Comparison of ENCODE assay signal across 22 cellular contexts in the genomic region with DNA sequence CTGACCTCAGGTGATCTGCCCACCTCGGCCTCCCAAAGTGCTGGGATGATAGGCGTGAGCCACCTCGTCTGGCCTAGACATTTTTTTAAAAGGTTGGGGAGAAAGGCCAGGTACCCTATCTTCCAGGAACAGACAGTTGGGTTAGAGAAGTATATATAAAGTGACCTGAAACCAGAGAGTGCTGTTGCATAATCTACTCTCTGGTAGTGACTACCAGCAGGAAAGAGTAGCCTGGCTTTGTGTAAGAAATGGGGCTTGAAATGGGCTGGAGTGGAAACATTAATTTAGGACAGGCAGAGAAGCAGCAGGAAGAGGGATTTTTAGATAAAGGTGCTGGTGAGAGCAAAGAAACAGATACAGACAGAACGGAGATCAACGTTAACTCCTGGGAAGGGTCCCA.
A peak's percentile ranks its signal among the peaks of the same experiment; 100 is the strongest.
DNase-seq lines count a peak whose midpoint lies in the region; TF ChIP-seq lines count a peak whose summit lies in the region.
"Had no signal": no experiment of that assay in that cellular context is flagged by ENCODE, and none has a peak within 500 bp of the region (broad histone marks: within the 10 kb centered on the region; RNA-seq: fewer than 3 reads in every experiment).

No MANE protein-coding gene starts in this region.

- H3K4me1 ChIP-seq in GM23248 (ENCODE audit: insufficient read depth) (peaks cover 21% of the 10 kb centered on the region), stomach (peaks cover 0 to 30% (median 3%) of the 10 kb centered on the region in 4 donors)
- H3K4me1 ChIP-seq: A549 had no signal

- H3K9me2 ChIP-seq in GM23248 (ENCODE audit: insufficient read depth) = no peaks in the 10 kb centered on the region

- no peaks in the 10 kb centered on the region for H3K4me1 Mint-ChIP-seq in activated naive CD4-positive, alpha-beta T cell treated with anti-CD3 and anti-CD28 coated beads for 36 hours (ENCODE audit: low read depth)
- H3K4me1 Mint-ChIP-seq in nephron progenitor cell = peaks cover 71% of the 10 kb centered on the region
- H3K4me1 Mint-ChIP-seq: activated CD4-positive, alpha-beta T cell treated with anti-CD3 and anti-CD28 coated beads, Interleukin-2, amount 10 ng/mL, durations not matched to agents 24 days and 14 days; stimulated activated effector memory CD8-positive, alpha-beta T cell treated with anti-CD3 and anti-CD28 coated beads, Interleukin-12 subunit alpha, Interleukin-12 subunit beta, amount 100 ng/mL, for 72 hours had no signal

- H3K4me3 Mint-ChIP-seq in activated naive CD4-positive, alpha-beta T cell treated with anti-CD3 and anti-CD28 coated beads for 36 hours = no peak overlapping the region
- H3K4me3 Mint-ChIP-seq in nephron progenitor cell = no peak overlapping the region
- H3K4me3 Mint-ChIP-seq: activated CD4-positive, alpha-beta T cell treated with anti-CD3 and anti-CD28 coated beads, Interleukin-2, amount 10 ng/mL, durations not matched to agents 24 days and 14 days; activated naive CD8-positive, alpha-beta T cell; activated T-helper 1 cell treated with anti-CD3 and anti-CD28 coated beads, Interleukin-12 subunit alpha, Interleukin-12 subunit beta, Interleukin-2, Interleukin-4 antibody, amounts not matched to agents 30 ng/mL and 10 ng/mL and 1 ng/mL, durations not matched to agents 14 hours and 24 hours and 36 hours; neural crest cell; stimulated activated effector memory CD8-positive, alpha-beta T cell treated with anti-CD3 and anti-CD28 coated beads, Interleukin-12 subunit alpha, Interleukin-12 subunit beta, amount 100 ng/mL, for 72 hours had no signal

- no peaks in the 10 kb centered on the region for H3K9me3 Mint-ChIP-seq in activated naive CD4-positive, alpha-beta T cell treated with anti-CD3 and anti-CD28 coated beads for 36 hours
- peaks cover 4% of the 10 kb centered on the region for H3K9me3 Mint-ChIP-seq in nephron progenitor cell
- H3K9me3 Mint-ChIP-seq: activated T-helper 1 cell treated with anti-CD3 and anti-CD28 coated beads, Interleukin-12 subunit alpha, Interleukin-12 subunit beta, Interleukin-2, Interleukin-4 antibody, amounts not matched to agents 30 ng/mL and 10 ng/mL and 1 ng/mL, durations not matched to agents 14 hours and 24 hours and 36 hours; neural crest cell; stimulated activated effector memory CD8-positive, alpha-beta T cell treated with anti-CD3 and anti-CD28 coated beads, Interleukin-12 subunit alpha, Interleukin-12 subunit beta, amount 100 ng/mL, for 72 hours had no signal

- in situ Hi-C loops in GM23248 (cut with MboI) = no loop called here

- DNase-seq in activated naive CD4-positive, alpha-beta T cell treated with anti-CD3 and anti-CD28 coated beads for 36 hours = no peak
- DNase-seq in activated naive CD4-positive, alpha-beta T cell treated with anti-CD3 and anti-CD28 coated beads, Interleukin-2, amount 50 U/mL, for 16 hours = no peak
- no peak for DNase-seq in WERI-Rb-1
- no peak for DNase-seq in nephron progenitor cell
- no peak for DNase-seq in H7
- no peak for DNase-seq in head of caudate nucleus
- DNase-seq in GM23248 = no peak
- DNase-seq in stomach = no peak
- DNase-seq: activated CD4-positive, alpha-beta T cell treated with anti-CD3 and anti-CD28 coated beads, Interleukin-2, amount 10 ng/mL, durations not matched to agents 24 days and 14 days; C1 segment of cervical spinal cord; Calu3; NCI-H1436; NCI-H69; PC-3; posterior cingulate gyrus; SHP77; stimulated activated CD4-positive, alpha-beta T cell treated with anti-CD3 and anti-CD28 coated beads, Interleukin-2, amount 100 ng/mL, for 24 hours had no signal

- TF ChIP-seq EP300 in stomach (IDR thresholded peaks at IDR 0.05) = no peak

- no peak overlapping the region for H2AFZ ChIP-seq in GM23248

- CTCF ChIA-PET in activated naive CD4-positive, alpha-beta T cell treated with anti-CD3 and anti-CD28 coated beads for 36 hours (lab: Charles Lee) = no interaction called here

- H3K27ac Mint-ChIP-seq in activated naive CD4-positive, alpha-beta T cell treated with anti-CD3 and anti-CD28 coated beads for 36 hours = peak overlapping the region; percentile 25
- H3K27ac Mint-ChIP-seq in nephron progenitor cell = peak overlapping the region; percentile 41
- H3K27ac Mint-ChIP-seq: activated CD4-positive, alpha-beta T cell treated with anti-CD3 and anti-CD28 coated beads, Interleukin-2, amount 10 ng/mL, durations not matched to agents 24 days and 14 days; activated naive CD8-positive, alpha-beta T cell; activated T-helper 1 cell treated with anti-CD3 and anti-CD28 coated beads, Interleukin-12 subunit alpha, Interleukin-12 subunit beta, Interleukin-2, Interleukin-4 antibody, amounts not matched to agents 30 ng/mL and 10 ng/mL and 1 ng/mL, durations not matched to agents 14 hours and 24 hours and 36 hours; stimulated activated effector memory CD8-positive, alpha-beta T cell treated with anti-CD3 and anti-CD28 coated beads, Interleukin-12 subunit alpha, Interleukin-12 subunit beta, amount 100 ng/mL, for 72 hours had no signal

- no peaks in the 10 kb centered on the region for H4K20me1 ChIP-seq in GM23248 (ENCODE audit: insufficient read depth)

- no peaks in the 10 kb centered on the region for H3K36me3 Mint-ChIP-seq in activated naive CD4-positive, alpha-beta T cell treated with anti-CD3 and anti-CD28 coated beads for 36 hours (ENCODE audit: low read depth)
- H3K36me3 Mint-ChIP-seq in nephron progenitor cell (ENCODE audit: low read depth) = peaks cover 6% of the 10 kb centered on the region
- H3K36me3 Mint-ChIP-seq: activated naive CD8-positive, alpha-beta T cell; stimulated activated effector memory CD8-positive, alpha-beta T cell treated with anti-CD3 and anti-CD28 coated beads, Interleukin-12 subunit alpha, Interleukin-12 subunit beta, amount 100 ng/mL, for 72 hours had no signal

- H3K4me3 ChIP-seq in WERI-Rb-1 (ENCODE audit: low read depth, low read length) (no peak overlapping the region), H7 (ENCODE audit: insufficient read depth, low read depth, low read length) (no peak overlapping the region), GM23248 (no peak overlapping the region), stomach (no peak overlapping the region)
- H3K4me3 ChIP-seq: A549 had no signal

- no peaks in the 10 kb centered on the region for H3K9me3 ChIP-seq in WERI-Rb-1 (ENCODE audit: severe bottlenecking)
- no peaks in the 10 kb centered on the region for H3K9me3 ChIP-seq in GM23248 (ENCODE audit: low read depth)
- no peaks in the 10 kb centered on the region for H3K9me3 ChIP-seq in stomach
- H3K9me3 ChIP-seq: A549 had no signal

- H3K9ac ChIP-seq in GM23248 = no peak overlapping the region

- no peaks in the 10 kb centered on the region for H3K79me2 ChIP-seq in GM23248 (ENCODE audit: insufficient read depth)

- peaks cover 7% of the 10 kb centered on the region for H3F3A ChIP-seq in GM23248 (ENCODE audit: insufficient read depth)

- H3K4me2 ChIP-seq in GM23248 (ENCODE audit: unreplicated experiment) = no peak overlapping the region
- H3K4me2 ChIP-seq: A549 had no signal

- TF ChIP-seq POLR2A in stomach (IDR thresholded peaks at IDR 0.05) = no peak

- no peaks in the 10 kb centered on the region for H3K27me3 Mint-ChIP-seq in activated naive CD4-positive, alpha-beta T cell treated with anti-CD3 and anti-CD28 coated beads for 36 hours (ENCODE audit: low read depth)
- peaks cover 12% of the 10 kb centered on the region for H3K27me3 Mint-ChIP-seq in nephron progenitor cell (ENCODE audit: low read depth, poor library complexity)
- H3K27me3 Mint-ChIP-seq: activated CD4-positive, alpha-beta T cell treated with anti-CD3 and anti-CD28 coated beads, Interleukin-2, amount 10 ng/mL, durations not matched to agents 24 days and 14 days; activated naive CD8-positive, alpha-beta T cell had no signal

- intact Hi-C loops in activated naive CD4-positive, alpha-beta T cell treated with anti-CD3 and anti-CD28 coated beads for 36 hours (cut with micrococcal nuclease) = no loop called here
- intact Hi-C loops in head of caudate nucleus (cut with DNase I) (no loop called here), stomach (cut with DNase I; ENCODE audit: low total_unique reads) (no loop called here)

- H3K27me3 ChIP-seq in WERI-Rb-1 (ENCODE audit: insufficient read depth, low read depth, severe bottlenecking) = no peaks in the 10 kb centered on the region
- H3K27me3 ChIP-seq in H7 (ENCODE audit: control insufficient read depth, insufficient read depth, low read length) = no peaks in the 10 kb centered on the region
- H3K27me3 ChIP-seq in GM23248 (replicated peaks; ENCODE audit: insufficient read depth) = no peaks in the 10 kb centered on the region
- no peaks in the 10 kb centered on the region for H3K27me3 ChIP-seq in stomach

- H3K36me3 ChIP-seq in WERI-Rb-1 = no peaks in the 10 kb centered on the region
- H3K36me3 ChIP-seq in H7 (replicated peaks; ENCODE audit: control insufficient read depth, insufficient read depth, low read length) = no peaks in the 10 kb centered on the region
- H3K36me3 ChIP-seq in GM23248 (ENCODE audit: low read depth) = no peaks in the 10 kb centered on the region
- H3K36me3 ChIP-seq in stomach = no peaks in the 10 kb centered on the region

- TF ChIP-seq CTCF in WERI-Rb-1 (IDR thresholded peaks at IDR 0.05; ENCODE audit: low read depth, low read length) (no peak), nephron progenitor cell (IDR thresholded peaks at IDR 0.05) (no peak), stomach (IDR thresholded peaks at IDR 0.05) (no peak)

- WGBS in GM23248 (ENCODE audit: low coverage in 1 of 2, low lambda C conversion rate in 2 of 2, missing lambda C conversion rate in 2 of 2), 2 experiments = 68 to 71% methylated on average over 5 of the region's 5 CpGs
- WGBS in stomach, 5 donors = 89 to 96% (median 92%) methylated on average over 5 of the region's 5 CpGs

- H3K27ac ChIP-seq in WERI-Rb-1 = peak overlapping the region; percentile 91
- H3K27ac ChIP-seq in GM23248 = no peak overlapping the region
- peak overlapping the region in 1 of 5 donors; percentile 24 for H3K27ac ChIP-seq in stomach
- H3K27ac ChIP-seq: A549 had no signal
